In the genomic region with DNA sequence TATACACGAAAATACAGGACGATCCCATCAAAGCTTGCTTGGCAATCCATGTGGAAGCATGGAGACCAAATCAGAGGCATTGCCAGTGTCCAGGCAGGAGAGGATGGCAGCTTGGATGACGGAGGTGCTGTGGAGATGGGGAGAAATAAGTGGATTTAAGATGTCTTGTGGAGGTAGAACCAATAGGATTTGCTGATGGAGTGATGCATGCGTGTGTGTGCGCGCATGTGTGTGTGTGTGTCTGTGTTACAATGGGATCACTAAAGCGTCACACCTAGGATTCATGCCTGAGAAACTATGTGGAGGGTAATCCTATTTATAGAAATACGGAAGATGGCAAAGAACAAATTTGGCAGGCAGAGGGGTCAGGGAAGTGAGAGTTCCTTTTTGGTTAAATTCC, we compare ENCODE assay signal across 1 cellular context.
TF ChIP-seq lines count a peak whose summit lies in the region.

No MANE protein-coding gene starts in this region.

TF ChIP-seq in K562, 482 proteins besides CTCF, POLR2A, EP300 and RAD21 (continued from another document):
- TF ChIP-seq, protein P1, sequence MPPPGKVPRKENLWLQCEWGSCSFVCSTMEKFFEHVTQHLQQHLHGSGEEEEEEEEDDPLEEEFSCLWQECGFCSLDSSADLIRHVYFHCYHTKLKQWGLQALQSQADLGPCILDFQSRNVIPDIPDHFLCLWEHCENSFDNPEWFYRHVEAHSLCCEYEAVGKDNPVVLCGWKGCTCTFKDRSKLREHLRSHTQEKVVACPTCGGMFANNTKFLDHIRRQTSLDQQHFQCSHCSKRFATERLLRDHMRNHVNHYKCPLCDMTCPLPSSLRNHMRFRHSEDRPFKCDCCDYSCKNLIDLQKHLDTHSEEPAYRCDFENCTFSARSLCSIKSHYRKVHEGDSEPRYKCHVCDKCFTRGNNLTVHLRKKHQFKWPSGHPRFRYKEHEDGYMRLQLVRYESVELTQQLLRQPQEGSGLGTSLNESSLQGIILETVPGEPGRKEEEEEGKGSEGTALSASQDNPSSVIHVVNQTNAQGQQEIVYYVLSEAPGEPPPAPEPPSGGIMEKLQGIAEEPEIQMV (tag; conservative IDR thresholded peaks at IDR 0.05; ENCODE audit: low read depth): no peak
